In genomic region chr12:95495433-95495832, GRCh38 we compare ENCODE assay signal across 30 cellular contexts. TPM values are rescaled to one million over a fixed set of nuclear protein-coding genes. Genes with fewer than 3 reads are reported as not detected.
"Had no signal": no experiment of that assay in that cellular context is flagged by ENCODE, and none has a peak within 500 bp of the region (broad histone marks: within the 10 kb centered on the region; RNA-seq: fewer than 3 reads in every experiment).

No MANE protein-coding gene starts in this region.

- H3K27ac Mint-ChIP-seq: type B pancreatic cell had no signal

- H3K9me3 Mint-ChIP-seq: effector memory CD8-positive, alpha-beta T cell; immature natural killer cell; natural killer cell; type B pancreatic cell had no signal

- H3K27me3 ChIP-seq: esophagus squamous epithelium, right atrium auricular region, stomach, testis, tibial artery had no signal

- H3K4me3 ChIP-seq: coronary artery, esophagus squamous epithelium, lower lobe of right lung, prostate gland, right atrium auricular region, smooth muscle cell, stomach, testis, tibial artery had no signal

- H3K4me1 ChIP-seq: esophagus squamous epithelium, lower lobe of right lung, parathyroid adenoma, prostate gland, right atrium auricular region, testis, tibial artery had no signal

- H3K27ac ChIP-seq: coronary artery, esophagus squamous epithelium, lower lobe of right lung, parathyroid adenoma, prostate gland, right atrium auricular region, stomach, testis, tibial artery had no signal

- H3K9me3 ChIP-seq: esophagus squamous epithelium, lower lobe of right lung, prostate gland, right atrium auricular region, testis, tibial artery had no signal

- DNase-seq: effector memory CD8-positive, alpha-beta T cell; erythroblast; esophagus squamous epithelium; hypothalamus; immature natural killer cell; islet precursor cell; kidney glomerular epithelial cell; left colon; left ventricle myocardium superior; lower lobe of right lung; natural killer cell; occipital lobe; stimulated activated CD4-positive, alpha-beta T cell treated with anti-CD3 and anti-CD28 coated beads, Interleukin-12 subunit alpha, Interleukin-12 subunit beta, amount 100 ng/mL, for 4 hours; stimulated activated CD4-positive, alpha-beta T cell treated with anti-CD3 and anti-CD28 coated beads, Interleukin-1b, Interleukin-23, amount 100 ng/mL, for 48 hours; stimulated activated CD4-positive, alpha-beta T cell treated with anti-CD3 and anti-CD28 coated beads, Interleukin-4, amount 100 ng/mL, for 1 hour; stimulated activated CD8-positive, alpha-beta memory T cell treated with anti-CD3 and anti-CD28 coated beads, Interleukin-4, amount 100 ng/mL, for 48 hours; stimulated activated naive CD4-positive, alpha-beta T cell treated with Interleukin-2 at 50 U/mL for 16 hours; stomach; testis; tibial artery had no signal

- H3K27me3 Mint-ChIP-seq: effector memory CD8-positive, alpha-beta T cell; type B pancreatic cell had no signal

- ATAC-seq: effector memory CD8-positive, alpha-beta T cell; left colon; left ventricle myocardium superior; natural killer cell; sciatic nerve had no signal

- H3K4me3 Mint-ChIP-seq: effector memory CD8-positive, alpha-beta T cell; immature natural killer cell; natural killer cell; type B pancreatic cell had no signal

- H3K36me3 ChIP-seq: prostate gland had no signal

- FAIRE-seq: endometrium, frontal cortex, urothelium cell line had no signal

RNA-seq across cellular contexts. Expression of gene USP44, which starts 55.8 kb away (rescaled TPM):
- total RNA-seq: smooth muscle cell had no signal
